In the genomic region with DNA sequence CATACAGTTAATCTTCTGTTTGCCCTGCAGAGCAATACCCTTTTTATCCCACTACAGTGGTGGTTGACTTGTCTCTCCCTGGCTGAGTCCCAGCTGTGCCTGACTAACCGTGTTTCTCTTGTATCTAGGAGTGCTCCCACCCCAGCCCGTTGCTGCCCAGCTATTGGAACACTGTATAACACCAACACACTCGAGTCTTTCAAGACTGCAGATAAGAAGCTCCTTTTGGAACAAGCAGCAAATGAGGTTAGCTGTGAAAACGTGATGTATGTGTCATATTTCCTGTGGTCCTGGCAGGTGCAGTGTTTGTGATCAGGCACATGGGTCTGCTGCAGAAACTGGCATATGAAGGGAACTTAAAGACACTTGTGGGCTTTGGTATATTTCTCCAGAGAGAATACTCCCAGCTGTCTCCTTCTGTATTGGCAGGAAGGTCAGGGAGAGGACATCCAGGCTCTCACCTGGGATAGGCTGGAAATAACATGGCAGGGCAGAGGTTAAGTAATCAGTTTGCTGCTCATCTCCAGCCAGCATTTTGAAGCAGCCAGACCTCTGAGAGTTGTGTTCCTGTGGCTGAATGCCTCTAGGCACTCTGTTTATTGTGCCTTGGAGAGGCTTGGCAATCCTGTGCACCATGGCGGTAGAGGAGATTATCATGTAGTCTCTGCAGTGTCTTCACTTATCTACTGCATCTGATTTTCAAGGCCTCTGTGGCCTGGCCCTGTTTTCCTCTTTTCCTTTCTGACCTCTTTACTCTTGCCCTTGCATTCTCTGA, we compare ENCODE assay signal across 8 cellular contexts. TPM values are rescaled to one million over a fixed set of nuclear protein-coding genes. Genes with fewer than 3 reads are reported as not detected.
DNase-seq lines count a peak whose midpoint lies in the region; ATAC-seq and TF ChIP-seq lines count a peak whose summit lies in the region.

No MANE protein-coding gene starts in this region.

- no peaks in the 10 kb centered on the region for H3K27me3 ChIP-seq in uterus

- H3K4me1 Mint-ChIP-seq in immature natural killer cell (peaks cover 34 to 35% of the 10 kb centered on the region in 2 donors), osteocyte (ENCODE audit: unreplicated experiment) (peaks cover 6% of the 10 kb centered on the region), mesothelial cell of epicardium (no peaks in the 10 kb centered on the region)

- H3K9me3 ChIP-seq in uterus, result no peaks in the 10 kb centered on the region

- H3K27ac ChIP-seq in uterus, result peak overlapping the region; percentile 46 to 71

- H3K9me3 Mint-ChIP-seq in immature natural killer cell, result no peaks in the 10 kb centered on the region
- no peaks in the 10 kb centered on the region for H3K9me3 Mint-ChIP-seq in osteocyte (ENCODE audit: unreplicated experiment)
- no peaks in the 10 kb centered on the region for H3K9me3 Mint-ChIP-seq in mesothelial cell of epicardium

- DNase-seq in Right ventricle myocardium superior, result no peak
- DNase-seq in cardiac septum (ENCODE audit: low spot score), result no peak
- peak; percentile 63 for DNase-seq in activated CD8-positive, alpha-beta memory T cell treated with anti-CD3 and anti-CD28 coated beads for 24 hours
- peak; percentile 39 to 57 (median 44) for DNase-seq in immature natural killer cell
- no peak for DNase-seq in uterus
- no peak for DNase-seq in osteocyte (ENCODE audit: extremely low spot score, unreplicated experiment)
- DNase-seq in mesothelial cell of epicardium (ENCODE audit: low spot score in 2 of 2, unreplicated experiment in 2 of 2), result no peak

- H3K36me3 ChIP-seq in uterus, result no peaks in the 10 kb centered on the region

- ATAC-seq in Right ventricle myocardium superior (ENCODE audit: poor library complexity) (peak; percentile 58), GM19455 (IDR thresholded peaks at IDR 0.05; ENCODE audit: unreplicated experiment) (no peak)

- H3K27ac Mint-ChIP-seq in immature natural killer cell (peak overlapping the region; percentile 79 to 89 (median 86)), osteocyte (ENCODE audit: unreplicated experiment) (no peak overlapping the region), mesothelial cell of epicardium (no peak overlapping the region)

- no peaks in the 10 kb centered on the region for H3K4me1 ChIP-seq in uterus

- intact Hi-C loops in Right ventricle myocardium superior (cut with DNase I), result no loop called here
- intact Hi-C loops in cardiac septum (cut with DNase I), result no loop called here
- intact Hi-C loops in uterus (cut with DNase I; ENCODE audit: low total_unique reads), result no loop called here

- H3K27me3 Mint-ChIP-seq in immature natural killer cell (ENCODE audit: low read depth in 3 of 3), result peaks cover 0 to 6% (median 0%) of the 10 kb centered on the region in 3 donors
- no peaks in the 10 kb centered on the region for H3K27me3 Mint-ChIP-seq in osteocyte (ENCODE audit: unreplicated experiment)
- no peaks in the 10 kb centered on the region for H3K27me3 Mint-ChIP-seq in mesothelial cell of epicardium (ENCODE audit: low read depth)

- H3K4me3 ChIP-seq in uterus, result no peak overlapping the region

- TF ChIP-seq CTCF in uterus (IDR thresholded peaks at IDR 0.05) (no peak), osteocyte (IDR thresholded peaks at IDR 0.05) (no peak), mesothelial cell of epicardium (IDR thresholded peaks at IDR 0.05; ENCODE audit: unreplicated experiment) (no peak)

- TF ChIP-seq POLR2A in uterus (IDR thresholded peaks at IDR 0.05), result no peak

- H3K4me3 Mint-ChIP-seq in immature natural killer cell, result peak overlapping the region; percentile 15 to 71 (median 57)
- no peak overlapping the region for H3K4me3 Mint-ChIP-seq in osteocyte (ENCODE audit: unreplicated experiment)
- no peak overlapping the region for H3K4me3 Mint-ChIP-seq in mesothelial cell of epicardium

- H3K36me3 Mint-ChIP-seq in immature natural killer cell (peaks cover 31 to 42% (median 37%) of the 10 kb centered on the region in 3 donors), osteocyte (ENCODE audit: unreplicated experiment) (peaks cover 50% of the 10 kb centered on the region), mesothelial cell of epicardium (peaks cover 23% of the 10 kb centered on the region)

RNA-seq across cellular contexts. Expression of a gene that starts 34.8 kb away (rescaled TPM):
- total RNA-seq in Right ventricle myocardium superior (15.6 TPM), cardiac septum (15.5 TPM), uterus (100 to 1,000 TPM in 2 of 4 donors, 10 to 100 TPM in 2; 54.8 to 126 (median 100) TPM), osteocyte (42.5 and 45.1 TPM in 2 replicates), mesothelial cell of epicardium (35.3 to 40.3 TPM (median 37.5 TPM) in 3 replicates)
- polyA plus RNA-seq in immature natural killer cell, result 10 to 100 TPM; 12.9 to 22.1 (median 14.0) TPM

Comparison
In these comparisons a context has a peak if more than half of its experiments do, and no peak if none do; other contexts are left out.
1. DNase-seq: peak in activated CD8-positive, alpha-beta memory T cell treated with anti-CD3 and anti-CD28 coated beads for 24 hours (single experiment) and immature natural killer cell (3 of 3); none in Right ventricle myocardium superior (single experiment), cardiac septum (single experiment), uterus (0 of 2), osteocyte (single experiment) and mesothelial cell of epicardium (0 of 2).
2. H3K27ac Mint-ChIP-seq: peak in immature natural killer cell (6 of 6); none in osteocyte (single experiment) and mesothelial cell of epicardium (single experiment).
3. H3K4me3 Mint-ChIP-seq: peak in immature natural killer cell (5 of 5); none in osteocyte (single experiment) and mesothelial cell of epicardium (single experiment).